Comparison of ENCODE assay signal across 8 cellular contexts in genomic region chr12:71685961-71686657, GRCh38. TPM values are rescaled to one million over a fixed set of nuclear protein-coding genes. Genes with fewer than 3 reads are reported as not detected.
DNase-seq lines count a peak whose midpoint lies in the region; ATAC-seq and TF ChIP-seq lines count a peak whose summit lies in the region.

Gene TMEM19, plus strand, starts transcription at chr12:71686082. Its CDS starts 599 bp downstream, at chr12:71686681.

- peak; percentile 1 for TF ChIP-seq CTCF in NB4 (IDR thresholded peaks at IDR 0.05; ENCODE audit: low read depth, low read length)
- peak; percentile 28 for TF ChIP-seq CTCF in osteoblast (IDR thresholded peaks at IDR 0.05; ENCODE audit: extremely low read depth, low read depth, low read length)
- TF ChIP-seq CTCF in thoracic aorta (IDR thresholded peaks at IDR 0.05), result no peak

- peak; percentile 81 for TF ChIP-seq POLR2A in GM10847 (IDR thresholded peaks at IDR 0.05; ENCODE audit: extremely low read depth, insufficient read length)
- no peak for TF ChIP-seq POLR2A in NB4 (IDR thresholded peaks at IDR 0.05; ENCODE audit: extremely low read depth, insufficient read length)

- H2AFZ ChIP-seq in osteoblast (ENCODE audit: low read length), result peak within 1 kb of the TSS; percentile 70

- peak within 1 kb of the TSS; percentile 53 for H3K27ac Mint-ChIP-seq in activated naive CD4-positive, alpha-beta T cell treated with anti-CD3 and anti-CD28 coated beads, Interleukin-2, amount 50 U/mL, for 24 hours

- H3K9me3 Mint-ChIP-seq in activated naive CD4-positive, alpha-beta T cell treated with anti-CD3 and anti-CD28 coated beads, Interleukin-2, amount 50 U/mL, for 24 hours, result no peaks in the 10 kb centered on the region

- H3K27me3 Mint-ChIP-seq in activated naive CD4-positive, alpha-beta T cell treated with anti-CD3 and anti-CD28 coated beads, Interleukin-2, amount 50 U/mL, for 24 hours, result no peaks in the 10 kb centered on the region

- peaks cover 45% of the 10 kb centered on the region for H3K4me1 Mint-ChIP-seq in activated naive CD4-positive, alpha-beta T cell treated with anti-CD3 and anti-CD28 coated beads, Interleukin-2, amount 50 U/mL, for 24 hours

- no peaks in the 10 kb centered on the region for H4K20me1 ChIP-seq in osteoblast (ENCODE audit: insufficient read depth, low read length)

- H3K4me3 Mint-ChIP-seq in activated naive CD4-positive, alpha-beta T cell treated with anti-CD3 and anti-CD28 coated beads, Interleukin-2, amount 50 U/mL, for 24 hours, result peak within 1 kb of the TSS; percentile 94

- H3K27me3 ChIP-seq in osteoblast (ENCODE audit: insufficient read depth, low read length) (no peaks in the 10 kb centered on the region), thoracic aorta (replicated peaks; ENCODE audit: insufficient read depth) (no peaks in the 10 kb centered on the region)

- peak within 1 kb of the TSS; percentile 97 for H3K4me3 ChIP-seq in NB4 (ENCODE audit: low read depth, low read length)
- H3K4me3 ChIP-seq in osteoblast (ENCODE audit: insufficient read depth, low read length), result peak within 1 kb of the TSS; percentile 80
- H3K4me3 ChIP-seq in thoracic aorta, result peak within 1 kb of the TSS; percentile 74

- H3K9me3 ChIP-seq in osteoblast (ENCODE audit: low read depth, low read length), result no peaks in the 10 kb centered on the region
- H3K9me3 ChIP-seq in thoracic aorta, result no peaks in the 10 kb centered on the region

- H3K36me3 Mint-ChIP-seq in activated naive CD4-positive, alpha-beta T cell treated with anti-CD3 and anti-CD28 coated beads, Interleukin-2, amount 50 U/mL, for 24 hours, result no peaks in the 10 kb centered on the region

- H3K4me2 ChIP-seq in osteoblast (ENCODE audit: insufficient read depth, low read length), result peak within 1 kb of the TSS; percentile 90

- H3K36me3 ChIP-seq in osteoblast (ENCODE audit: insufficient read depth, low read length), result no peaks in the 10 kb centered on the region
- H3K36me3 ChIP-seq in thoracic aorta, result no peaks in the 10 kb centered on the region

- H3K27ac ChIP-seq in osteoblast (ENCODE audit: low read depth, low read length), result peak within 1 kb of the TSS; percentile 66
- peak within 1 kb of the TSS; percentile 63 to 67 for H3K27ac ChIP-seq in thoracic aorta

- ATAC-seq in HG02571 (IDR thresholded peaks at IDR 0.05; ENCODE audit: unreplicated experiment) (peak; percentile 83), SK-N-SH treated with all-trans-retinoic acid at 6 μM for 48 hours (peak; percentile 98), thoracic aorta (ENCODE audit: insufficient number of reproducible peaks, low FRiP score, low read depth) (peak; percentile 91)

- DNase-seq in NB4 (ENCODE audit: low read depth) (peak; percentile 94), glomerular visceral epithelial cell (ENCODE audit: extremely low spot score) (peak; percentile 91), osteoblast (ENCODE audit: insufficient read length, low spot score, missing footprints) (peak; percentile 95), thoracic aorta (ENCODE audit: low spot score) (peak; percentile 46)

- H3K4me1 ChIP-seq in osteoblast (ENCODE audit: insufficient read depth, low read length) (peaks cover 11% of the 10 kb centered on the region), thoracic aorta (ENCODE audit: control insufficient read depth in 1 of 2, low read depth in 2 of 2) (peaks cover 6 to 27% of the 10 kb centered on the region in 2 donors)

- H3K79me2 ChIP-seq in osteoblast (ENCODE audit: insufficient read depth, low read length), result peaks cover 11% of the 10 kb centered on the region

TF ChIP-seq in SK-N-SH treated with all-trans-retinoic acid at 6 μM for 48 hours, 23 proteins besides CTCF, POLR2A, EP300 and RAD21:
- TF ChIP-seq ZNF8 (CRISPR knock-in tag; IDR thresholded peaks at IDR 0.05) (no peak), ISL1 (CRISPR knock-in tag; IDR thresholded peaks at IDR 0.05) (no peak), TSHZ2 (CRISPR knock-in tag; IDR thresholded peaks at IDR 0.05) (no peak), PATZ1 (CRISPR knock-in tag; IDR thresholded peaks at IDR 0.05; ENCODE audit: borderline replicate concordance) (no peak), ESRRG (CRISPR knock-in tag; IDR thresholded peaks at IDR 0.05) (no peak), RARB (CRISPR knock-in tag; IDR thresholded peaks at IDR 0.05) (no peak), BACH2 (CRISPR knock-in tag; IDR thresholded peaks at IDR 0.05; ENCODE audit: borderline replicate concordance) (no peak), POU6F1 (CRISPR knock-in tag; IDR thresholded peaks at IDR 0.05; ENCODE audit: borderline replicate concordance, low read depth) (no peak), ZNF565 (CRISPR knock-in tag; conservative IDR thresholded peaks at IDR 0.05; ENCODE audit: low read depth) (no peak), ZFP3 (CRISPR knock-in tag; IDR thresholded peaks at IDR 0.05) (no peak), OSR1 (CRISPR knock-in tag; IDR thresholded peaks at IDR 0.05) (no peak), ZFP30 (CRISPR knock-in tag; IDR thresholded peaks at IDR 0.05) (no peak), ZNF70 (CRISPR knock-in tag; IDR thresholded peaks at IDR 0.05) (no peak), SNAI2 (CRISPR knock-in tag; IDR thresholded peaks at IDR 0.05) (no peak), PPARA (CRISPR knock-in tag; IDR thresholded peaks at IDR 0.05; ENCODE audit: borderline replicate concordance) (no peak)

RNA-seq across cellular contexts. Expression of gene TMEM19, which starts in this region (rescaled TPM):
- total RNA-seq in osteoblast (29.2 and 31.1 TPM in 2 replicates), thoracic aorta (10 to 100 TPM; 18.4 to 39.4 TPM)

Comparison
In these comparisons a context has a peak if more than half of its experiments do, and no peak if none do; other contexts are left out.
1. Peak in every context shown above with its lines: DNase-seq, ATAC-seq, H3K4me3 ChIP-seq and H3K27ac ChIP-seq.